Comparison of ENCODE assay signal across 1 cellular context in the genomic region with DNA sequence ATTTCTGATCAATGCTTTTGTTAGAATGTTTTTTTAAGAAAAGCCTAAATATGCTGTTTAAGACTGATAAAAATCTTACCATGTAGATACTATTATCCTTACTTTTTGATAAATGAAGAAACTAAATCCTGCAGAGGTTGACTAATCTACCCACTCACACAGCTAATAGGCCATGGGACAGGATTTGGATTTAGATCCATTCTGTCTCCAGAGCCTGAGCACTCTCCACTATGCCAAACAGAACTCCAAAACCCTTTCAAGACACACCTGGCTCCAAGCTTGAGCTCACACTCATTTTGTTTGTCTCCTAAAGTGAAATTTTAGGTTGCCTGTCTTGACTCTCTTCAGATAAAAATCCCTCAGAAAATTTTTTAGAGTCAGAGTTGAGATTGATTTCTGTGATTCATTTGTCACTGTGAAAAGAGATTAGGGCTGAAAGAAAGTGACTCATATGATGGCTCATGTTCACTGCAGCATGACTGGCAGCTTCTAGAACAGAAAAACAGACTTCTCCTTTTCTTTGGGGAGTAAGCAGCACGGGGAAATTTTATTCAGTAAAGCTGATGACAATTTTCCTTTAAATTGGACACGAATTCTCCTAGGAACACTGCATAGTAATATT.
TF ChIP-seq lines count a peak whose summit lies in the region.

No MANE protein-coding gene starts in this region.

TF ChIP-seq in K562, 482 proteins besides CTCF, POLR2A, EP300 and RAD21 (continued from another document):
- TF ChIP-seq TFAP4 (CRISPR knock-in tag; IDR thresholded peaks at IDR 0.05; ENCODE audit: borderline replicate concordance) (no peak), ZNF584 (CRISPR knock-in tag; IDR thresholded peaks at IDR 0.05; ENCODE audit: low read depth) (no peak), JUN (IDR thresholded peaks at IDR 0.05; ENCODE audit: borderline replicate concordance, low read depth, low read length) (peak; percentile 68; the same call in 1 of the 2 replicates), JUN (CRISPR knock-in tag; IDR thresholded peaks at IDR 0.05; ENCODE audit: borderline replicate concordance) (no peak), PML (IDR thresholded peaks at IDR 0.05; ENCODE audit: low read length) (peak; percentile 43; the same call in 1 of the 2 replicates)
